1 cellular context compared by ENCODE assay signal in the genomic region with DNA sequence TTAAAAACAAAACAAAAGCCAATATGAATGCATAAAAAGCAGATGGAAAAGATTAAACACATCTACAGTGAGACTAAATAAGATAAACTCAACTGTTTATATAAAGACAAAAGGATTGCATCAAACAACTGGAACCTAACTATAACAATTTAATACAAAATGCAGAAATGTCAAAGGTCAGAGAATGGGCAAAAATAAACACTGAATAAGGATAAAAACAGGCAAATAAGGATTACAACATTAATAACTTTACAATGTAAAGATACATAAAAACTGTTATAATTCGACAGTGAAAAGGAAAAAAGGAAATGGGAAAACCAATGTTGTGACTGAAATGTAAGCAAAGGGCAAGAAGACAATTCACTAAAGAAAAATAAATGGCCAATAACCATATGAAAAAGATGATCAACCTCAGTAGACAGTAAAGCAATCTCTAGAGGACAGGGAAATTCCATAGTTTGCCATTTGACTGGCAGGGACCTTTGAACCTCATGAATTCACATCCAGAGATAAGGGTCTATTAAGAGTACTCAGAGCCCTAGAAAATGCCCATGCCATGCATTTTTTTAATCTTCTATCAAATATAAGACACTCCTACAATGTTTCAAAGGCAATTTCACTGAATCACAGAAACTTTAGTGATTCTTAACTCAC.
TF ChIP-seq lines count a peak whose summit lies in the region.

No MANE protein-coding gene starts in this region.

TF ChIP-seq in K562, 482 proteins besides CTCF, POLR2A, EP300 and RAD21:
- TF ChIP-seq GTF2E2 (tag; IDR thresholded peaks at IDR 0.05) (0 out of 2 replicates have a peak, but pooled peaks have one; percentile 7), NR2C2 (CRISPR knock-in tag; IDR thresholded peaks at IDR 0.05) (no peak), NR2C2 (tag; IDR thresholded peaks at IDR 0.05) (peak; percentile 32; the same call in 1 of the 2 replicates), BMI1 (IDR thresholded peaks at IDR 0.05; ENCODE audit: low read length) (no peak)
TF ChIP-seq in K562: peak in this region for 2.
